In the genomic region with DNA sequence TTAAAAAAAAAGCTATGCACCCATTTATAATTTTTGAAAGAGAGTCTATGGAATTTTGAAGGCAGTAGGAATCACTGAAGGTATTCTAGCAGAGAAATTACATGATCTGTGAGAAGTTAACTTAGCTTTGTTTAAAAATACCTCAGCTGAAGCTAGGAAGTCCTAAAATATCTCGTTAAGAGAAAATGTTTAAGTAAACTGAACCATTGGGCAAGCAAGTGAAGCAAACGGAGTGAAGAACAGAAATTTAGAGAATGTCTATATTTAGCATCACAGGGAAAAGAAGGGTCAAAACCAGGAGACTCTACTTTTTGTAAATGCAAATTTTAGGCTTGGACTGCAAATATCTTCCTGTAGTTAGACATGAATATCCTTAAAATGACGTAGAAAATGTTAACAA, we compare ENCODE assay signal across 1 cellular context.
TF ChIP-seq lines count a peak whose summit lies in the region.

No MANE protein-coding gene starts in this region.

TF ChIP-seq in IMR-90, 13 proteins besides CTCF, POLR2A, EP300 and RAD21 (continued from another document):
- no peak for TF ChIP-seq ELK1 (IDR thresholded peaks at IDR 0.05; ENCODE audit: borderline replicate concordance, low read depth, low read length)
- no peak for TF ChIP-seq CHD1 (IDR thresholded peaks at IDR 0.05; ENCODE audit: low read depth, low read length)
- no peak for TF ChIP-seq MAZ (IDR thresholded peaks at IDR 0.05; ENCODE audit: borderline replicate concordance, low read depth, low read length)
- TF ChIP-seq CEBPB (IDR thresholded peaks at IDR 0.05; ENCODE audit: low read depth, low read length), result no peak
- TF ChIP-seq, protein P1, sequence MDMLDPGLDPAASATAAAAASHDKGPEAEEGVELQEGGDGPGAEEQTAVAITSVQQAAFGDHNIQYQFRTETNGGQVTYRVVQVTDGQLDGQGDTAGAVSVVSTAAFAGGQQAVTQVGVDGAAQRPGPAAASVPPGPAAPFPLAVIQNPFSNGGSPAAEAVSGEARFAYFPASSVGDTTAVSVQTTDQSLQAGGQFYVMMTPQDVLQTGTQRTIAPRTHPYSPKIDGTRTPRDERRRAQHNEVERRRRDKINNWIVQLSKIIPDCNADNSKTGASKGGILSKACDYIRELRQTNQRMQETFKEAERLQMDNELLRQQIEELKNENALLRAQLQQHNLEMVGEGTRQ (IDR thresholded peaks at IDR 0.05; ENCODE audit: low read depth, low read length), result no peak
- TF ChIP-seq NFE2L2 (IDR thresholded peaks at IDR 0.05; ENCODE audit: low read depth, low read length), result no peak
